In the genomic region with DNA sequence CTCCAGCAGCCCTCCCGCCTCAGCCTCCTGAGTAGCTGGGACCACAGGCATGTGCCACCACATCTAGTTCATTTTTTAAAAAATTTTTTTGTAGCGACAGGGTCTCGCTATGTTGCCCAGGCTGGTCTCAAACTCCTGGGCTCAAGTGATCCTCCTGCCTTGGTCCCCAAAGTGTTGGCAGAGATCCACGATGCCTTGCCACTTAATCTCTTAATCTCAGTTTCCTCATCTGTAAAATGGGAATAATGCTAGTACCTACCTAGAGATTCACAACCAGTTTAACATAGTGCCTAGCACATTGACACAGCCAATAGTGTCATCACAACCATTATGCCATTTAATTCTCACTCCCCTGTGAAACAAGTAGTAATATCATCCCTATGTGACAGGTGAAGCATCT, we compare ENCODE assay signal across 23 cellular contexts. TPM values are rescaled to one million over a fixed set of nuclear protein-coding genes. Genes with fewer than 3 reads are reported as not detected.
A peak's percentile ranks its signal among the peaks of the same experiment; 100 is the strongest.
DNase-seq lines count a peak whose midpoint lies in the region; ATAC-seq, FAIRE-seq and TF ChIP-seq lines count a peak whose summit lies in the region.
"Had no signal": no experiment of that assay in that cellular context is flagged by ENCODE, and none has a peak within 500 bp of the region (broad histone marks: within the 10 kb centered on the region; RNA-seq: fewer than 3 reads in every experiment).

No MANE protein-coding gene starts in this region.

- TF ChIP-seq RAD21 in HCT116 (IDR thresholded peaks at IDR 0.05; ENCODE audit: low read depth) (no peak), K562 (CRISPR knock-in tag; conservative IDR thresholded peaks at IDR 0.05 in 1 of 2, IDR thresholded peaks at IDR 0.05 in 1 of 2) (no peak)

- RAD21 ChIA-PET in HCT116 (lab: Charles Lee; ENCODE audit: low non-redundant PET in 1 of 2, low total read pairs in 2 of 2, uncharacterized antibody in 2 of 2, unreplicated experiment in 2 of 2) = no interaction called here

- H3K36me3 ChIP-seq in HCT116 (ENCODE audit: control insufficient read depth in 1 of 2, insufficient read depth in 2 of 2, low read length in 2 of 2) (no peaks in the 10 kb centered on the region), K562 (ENCODE audit: control insufficient read depth, insufficient read depth, low read length) (no peaks in the 10 kb centered on the region), esophagus (ENCODE audit: control insufficient read depth in 2 of 2, insufficient read depth in 2 of 2, low read length in 1 of 2) (no peaks in the 10 kb centered on the region)
- H3K36me3 ChIP-seq: BE2C; BLaER1 treated with 17β-estradiol and CSF1 and Interleukin-3, amounts not matched to agents 10 nM and 100 nM; HAP-1 had no signal

- peaks cover 8% of the 10 kb centered on the region for H3K27me3 Mint-ChIP-seq in activated T-cell treated with anti-CD3 and anti-CD28 coated beads, Interleukin-2, amount 50 U/mL, for 4 hours (ENCODE audit: low read depth)

- H4K20me1 ChIP-seq in HCT116 (ENCODE audit: insufficient read depth) (no peaks in the 10 kb centered on the region), K562 (replicated peaks; ENCODE audit: control insufficient read depth, insufficient read depth, low read length) (no peaks in the 10 kb centered on the region)
- H4K20me1 ChIP-seq: BLaER1 treated with 17β-estradiol and CSF1 and Interleukin-3, amounts not matched to agents 10 nM and 100 nM had no signal

- no peaks in the 10 kb centered on the region for H3K36me3 Mint-ChIP-seq in activated T-cell treated with anti-CD3 and anti-CD28 coated beads, Interleukin-2, amount 50 U/mL, for 4 hours (ENCODE audit: insufficient read depth)
- H3K36me3 Mint-ChIP-seq: CD4-positive, alpha-beta memory T cell had no signal

- intact Hi-C loops in HCT116 (cut with micrococcal nuclease) = no loop called here
- intact Hi-C loops in K562 (cut with micrococcal nuclease) = no loop called here

- 0 out of 4 replicates have a peak overlapping the region, but pooled peaks of 1 of the 2 experiments have one; percentile 35 for H3K4me3 ChIP-seq in HCT116 (replicated peaks in 1 of 2; ENCODE audit: low read depth in 1 of 2, low read length in 2 of 2)
- no peak overlapping the region for H3K4me3 ChIP-seq in K562
- no peak overlapping the region for H3K4me3 ChIP-seq in esophagus (ENCODE audit: low read depth in 1 of 2, low read length in 2 of 2)
- H3K4me3 ChIP-seq: A549; BLaER1 treated with 17β-estradiol and CSF1 and Interleukin-3, amounts not matched to agents 10 nM and 100 nM; GM23338; HAP-1 had no signal

- no peak for DNase-seq in HCT116 (ENCODE audit: low read depth, low spot score)
- no peak for DNase-seq in K562 (ENCODE audit: extremely low read depth in 1 of 4, low spot score in 3 of 4)
- no peak for DNase-seq in putamen (ENCODE audit: low spot score)
- no peak for DNase-seq in activated T-cell treated with anti-CD3 and anti-CD28 coated beads, Interleukin-2, amount 50 U/mL, for 4 hours
- DNase-seq in C1 segment of cervical spinal cord (lab: John Stamatoyannopoulos, UW) = no peak
- DNase-seq: 8988T; ACHN; AML-193; BE2C; CD4-positive, alpha-beta memory T cell; COR-L47; DMS79 treated with DMSO at 0.1 percent for 48 hours; GF-D8 had no signal

- FAIRE-seq in K562 (lab: Jason Lieb, UNC) = no peak
- FAIRE-seq: A549, GM12892, GM19239, H54 had no signal

- H3K79me2 ChIP-seq in HCT116 (ENCODE audit: insufficient read depth, low read length) (no peaks in the 10 kb centered on the region), K562 (ENCODE audit: control insufficient read depth, insufficient read depth, low read length) (no peaks in the 10 kb centered on the region)

- no peak for ATAC-seq in HCT116
- no peak for ATAC-seq in K562
- ATAC-seq in activated T-cell treated with anti-CD3 and anti-CD28 coated beads, Interleukin-2, amount 50 U/mL, for 4 hours = no peak
- ATAC-seq: A549, GM23338 had no signal

- H3K9me1 ChIP-seq in K562 (ENCODE audit: control insufficient read depth, insufficient read depth, low read length) = no peaks in the 10 kb centered on the region

- 30% methylated on average over 4 of the region's 4 CpGs for WGBS in K562 (ENCODE audit: insufficient coverage, low coverage, missing lambda C conversion rate)
- WGBS in esophagus, 2 donors = 92% methylated on average over 4 of the region's 4 CpGs

- POLR2A ChIA-PET in HCT116 (lab: Charles Lee) (no interaction called here), K562 (lab: Yijun Ruan, JAX) (no interaction called here)

- H3K9me3 Mint-ChIP-seq in activated T-cell treated with anti-CD3 and anti-CD28 coated beads, Interleukin-2, amount 50 U/mL, for 4 hours = no peaks in the 10 kb centered on the region
- H3K9me3 Mint-ChIP-seq: GM23338 had no signal

- H3K4me1 ChIP-seq in HCT116 (ENCODE audit: control insufficient read depth in 1 of 2, insufficient read depth in 2 of 2, low read length in 2 of 2) = peaks cover 38 to 69% of the 10 kb centered on the region in 2 experiments
- no peaks in the 10 kb centered on the region; a peak in 2 of 5 replicates for H3K4me1 ChIP-seq in K562 (replicated peaks in 1 of 2; ENCODE audit: control insufficient read depth in 2 of 2, insufficient read depth in 2 of 2, low read length in 2 of 2)
- H3K4me1 ChIP-seq in esophagus (ENCODE audit: control insufficient read depth in 2 of 2, insufficient read depth in 2 of 2, low read length in 1 of 2) = peaks cover 0 to 5% of the 10 kb centered on the region in 2 donors
- H3K4me1 ChIP-seq: BE2C, HAP-1 had no signal

- BruUV-seq in HCT116 (replicated peaks; lab: Mats Ljungman, UMichigan) (no TSS peak), K562 (replicated peaks; lab: Mats Ljungman, UMichigan) (no TSS peak)

- H3K9me3 ChIP-seq in HCT116 (ENCODE audit: control insufficient read depth in 1 of 2, insufficient read depth in 1 of 2, low read depth in 1 of 2, low read length in 2 of 2) = no peaks in the 10 kb centered on the region
- H3K9me3 ChIP-seq in K562 (replicated peaks; ENCODE audit: control insufficient read depth, insufficient read depth, low read depth, low read length) = no peaks in the 10 kb centered on the region
- no peaks in the 10 kb centered on the region for H3K9me3 ChIP-seq in esophagus (ENCODE audit: control insufficient read depth in 2 of 2, insufficient read depth in 1 of 2, low read depth in 1 of 2, low read length in 1 of 2)
- H3K9me3 ChIP-seq: A549; BE2C; BLaER1 treated with 17β-estradiol and CSF1 and Interleukin-3, amounts not matched to agents 10 nM and 100 nM; HAP-1 had no signal

- H3K4me3 Mint-ChIP-seq in activated T-cell treated with anti-CD3 and anti-CD28 coated beads, Interleukin-2, amount 50 U/mL, for 4 hours = no peak overlapping the region
- H3K4me3 Mint-ChIP-seq: CD4-positive, alpha-beta memory T cell; GM23338 had no signal

- peak overlapping the region; percentile 26 for H3K9ac ChIP-seq in HCT116 (ENCODE audit: low read length)
- H3K9ac ChIP-seq in K562 (ENCODE audit: insufficient read depth in 1 of 2, low read depth in 2 of 2, low read length in 2 of 2) = no peak overlapping the region
- H3K9ac ChIP-seq: BLaER1 treated with 17β-estradiol and CSF1 and Interleukin-3, amounts not matched to agents 10 nM and 100 nM had no signal

- CTCF ChIA-PET in HCT116 (lab: Charles Lee) = no interaction called here
- CTCF ChIA-PET in K562 (lab: Yijun Ruan, JAX; ENCODE audit: low intra/inter-chr PET ratio) = no interaction called here

- TF ChIP-seq CTCF in HCT116 (IDR thresholded peaks at IDR 0.05 in 2 of 3, conservative IDR thresholded peaks at IDR 0.05 in 1 of 3; ENCODE audit: borderline replicate concordance in 1 of 3, insufficient read depth in 1 of 3, low read depth in 2 of 3, low read length in 2 of 3) (no peak), K562 (IDR thresholded peaks at IDR 0.05 in 2 of 3, conservative IDR thresholded peaks at IDR 0.05 in 1 of 3; ENCODE audit: insufficient read depth in 2 of 3, low read depth in 1 of 3, low read length in 3 of 3) (no peak)

- TF ChIP-seq EP300 in K562 (IDR thresholded peaks at IDR 0.05; ENCODE audit: low read length) = no peak

- no peaks in the 10 kb centered on the region for H3K4me1 Mint-ChIP-seq in activated T-cell treated with anti-CD3 and anti-CD28 coated beads, Interleukin-2, amount 50 U/mL, for 4 hours (ENCODE audit: low read depth)
- H3K4me1 Mint-ChIP-seq: CD4-positive, alpha-beta memory T cell; GM23338 had no signal

- peak overlapping the region; percentile 1; the same call in 1 of the 2 replicates for H3K27ac ChIP-seq in HCT116 (ENCODE audit: low read depth, low read length)
- H3K27ac ChIP-seq in K562 (ENCODE audit: extremely low read depth, low read depth, low read length) = no peak overlapping the region
- peak overlapping the region; percentile 5 to 55 for H3K27ac ChIP-seq in esophagus (ENCODE audit: low read depth in 2 of 2, low read length in 1 of 2)
- H3K27ac ChIP-seq: A549; BLaER1 treated with 17β-estradiol and CSF1 and Interleukin-3, amounts not matched to agents 10 nM and 100 nM had no signal

- in situ Hi-C loops in K562 (cut with MboI) = no loop called here

- no peaks in the 10 kb centered on the region for H3K9me2 ChIP-seq in HCT116 (ENCODE audit: insufficient read depth)

- peak overlapping the region; percentile 59 for H2AFZ ChIP-seq in HCT116 (ENCODE audit: low read depth, low read length, poor library complexity, severe bottlenecking)
- no peak overlapping the region for H2AFZ ChIP-seq in K562 (ENCODE audit: low read depth, low read length)
- H2AFZ ChIP-seq: GM23338 had no signal

- TF ChIP-seq POLR2A in HCT116 (IDR thresholded peaks at IDR 0.05; ENCODE audit: borderline replicate concordance, extremely low read depth, insufficient read depth, insufficient read length) (no peak), K562 (conservative IDR thresholded peaks at IDR 0.05) (no peak)

- H3K27me3 ChIP-seq in HCT116 (ENCODE audit: insufficient read depth, low read length) (no peaks in the 10 kb centered on the region), K562 (ENCODE audit: control insufficient read depth in 2 of 2, insufficient read depth in 2 of 2, low read length in 2 of 2) (peaks cover 18 to 30% of the 10 kb centered on the region in 2 experiments), esophagus (ENCODE audit: control insufficient read depth in 1 of 2, insufficient read depth in 2 of 2, low read length in 2 of 2) (no peaks in the 10 kb centered on the region)
- H3K27me3 ChIP-seq: BE2C; BLaER1 treated with 17β-estradiol and CSF1 and Interleukin-3, amounts not matched to agents 10 nM and 100 nM had no signal

- H3K4me2 ChIP-seq in HCT116 (ENCODE audit: low read length) (peak overlapping the region; percentile 71), K562 (ENCODE audit: insufficient read depth, low read length) (no peak overlapping the region)
- H3K4me2 ChIP-seq: A549, GM23338 had no signal

RNA-seq across cellular contexts. Expression of a gene that starts 4.8 kb away (rescaled TPM):
- total RNA-seq in HCT116 (2021; ENCODE audit: unreplicated experiment) (38.7 TPM), K562 (2014; rRNA removed) (not detected in 2 replicates), K562 (2014; rRNA removed; fragmentation: Illumina TruSeq; extraction: Trizol) (not detected in 2 replicates), K562 (2015; rRNA removed; fragmentation: Illumina TruSeq; extraction: Trizol) (not detected in 2 replicates), K562 (2021) (not detected in 2 replicates)
- 12.6 and 21.5 TPM in 2 replicates for polyA plus RNA-seq in HCT116 (2012)
- total RNA-seq in K562 (2011; cell fraction: chromatin; rRNA removed; ENCODE audit: low replicate concordance) = 0.79 TPM in 1 of 2 replicates, not detected in the other
- total RNA-seq in K562 (2011; cell fraction: nucleolus; rRNA removed) = 0.13 TPM in 1 of 2 replicates, not detected in the other
- total RNA-seq in K562 (2011; cell fraction: nucleoplasm; rRNA removed) = not detected in 2 replicates
- polyA plus RNA-seq in K562 (2011; rRNA removed) (0.05 TPM in 1 of 2 replicates, not detected in the other), K562 (2014; fragmentation: Illumina TruSeq; extraction: Trizol) (not detected in 2 replicates), K562 (2014; fragmentation: Nextera tagmentation; extraction: Ambion mirVana) (not detected), K562 (2014; rRNA removed) (not detected in 2 replicates), esophagus (10 to 100 TPM in 1 of 2 donors, 1 to 10 TPM in 1; 8.4 to 41.2 TPM)
- polyA plus RNA-seq in K562 (2011; cell fraction: cytosol; rRNA removed) = 0.04 and 0.06 TPM in 2 replicates
- 0.04 and 0.50 TPM in 2 replicates for polyA plus RNA-seq in K562 (2011; cell fraction: nucleus; rRNA removed)
- 0.04 and 0.08 TPM in 2 replicates for polyA plus RNA-seq in K562 (2012)
- polyA minus RNA-seq in K562 (2011; rRNA and poly(A)+ RNA removed) = not detected in 2 replicates
- not detected in 2 replicates for polyA minus RNA-seq in K562 (2011; cell fraction: cytosol; rRNA and poly(A)+ RNA removed)
- not detected in 2 replicates for polyA minus RNA-seq in K562 (2011; cell fraction: nucleus; rRNA and poly(A)+ RNA removed)
- total RNA-seq in activated T-cell treated with anti-CD3 and anti-CD28 coated beads, Interleukin-2, amount 50 U/mL, for 4 hours = under 1 TPM in 2 of 3 donors, not detected in 1; 0.18 to 0.29 TPM
- total RNA-seq: Calu3; CD4-positive, alpha-beta memory T cell; G401; GM23338 had no signal
- polyA plus RNA-seq: CD4-positive, alpha-beta memory T cell; GM23338 had no signal

RNA-seq across cellular contexts. Expression of a gene that starts 21.5 kb away (rescaled TPM):
- 1.5 TPM for total RNA-seq in HCT116 (2021; ENCODE audit: unreplicated experiment)
- 0.05 TPM in 1 of 2 replicates, not detected in the other for polyA plus RNA-seq in HCT116 (2012)
- 0.28 and 0.65 TPM in 2 replicates for total RNA-seq in K562 (2011; cell fraction: chromatin; rRNA removed; ENCODE audit: low replicate concordance)
- total RNA-seq in K562 (2011; cell fraction: nucleolus; rRNA removed) = not detected in 2 replicates
- 0.46 TPM in 1 of 2 replicates, not detected in the other for total RNA-seq in K562 (2011; cell fraction: nucleoplasm; rRNA removed)
- total RNA-seq in K562 (2014; rRNA removed) = 0.24 TPM in 1 of 2 replicates, not detected in the other
- total RNA-seq in K562 (2014; rRNA removed; fragmentation: Illumina TruSeq; extraction: Trizol) = not detected in 2 replicates
- total RNA-seq in K562 (2015; rRNA removed; fragmentation: Illumina TruSeq; extraction: Trizol) = not detected in 2 replicates
- total RNA-seq in K562 (2021) = 0.84 and 1.2 TPM in 2 replicates
- polyA plus RNA-seq in K562 (2011; rRNA removed) = 0.11 TPM in 1 of 2 replicates, not detected in the other
- not detected in 2 replicates for polyA plus RNA-seq in K562 (2011; cell fraction: cytosol; rRNA removed)
- polyA plus RNA-seq in K562 (2011; cell fraction: nucleus; rRNA removed) = 0.15 and 0.37 TPM in 2 replicates
- polyA plus RNA-seq in K562 (2012) = 0.18 TPM in 1 of 2 replicates, not detected in the other
- 0.09 TPM in 1 of 2 replicates, not detected in the other for polyA plus RNA-seq in K562 (2014; fragmentation: Illumina TruSeq; extraction: Trizol)
- polyA plus RNA-seq in K562 (2014; fragmentation: Nextera tagmentation; extraction: Ambion mirVana) = under 1 TPM in 1 of 2 experiments, not detected in 1; 0.04 TPM
- 0.05 and 0.20 TPM in 2 replicates for polyA plus RNA-seq in K562 (2014; rRNA removed)
- not detected in 2 replicates for polyA minus RNA-seq in K562 (2011; rRNA and poly(A)+ RNA removed)
- not detected in 2 replicates for polyA minus RNA-seq in K562 (2011; cell fraction: cytosol; rRNA and poly(A)+ RNA removed)
- polyA minus RNA-seq in K562 (2011; cell fraction: nucleus; rRNA and poly(A)+ RNA removed) = not detected in 2 replicates
- under 1 TPM; 0.14 to 0.37 TPM for polyA plus RNA-seq in esophagus
- 1 to 10 TPM in 1 of 3 donors, under 1 TPM in 2; 0.55 to 1.5 (median 0.87) TPM for total RNA-seq in activated T-cell treated with anti-CD3 and anti-CD28 coated beads, Interleukin-2, amount 50 U/mL, for 4 hours
- total RNA-seq: Calu3; CD4-positive, alpha-beta memory T cell; G401; GM23338 had no signal
- polyA plus RNA-seq: A549; CD4-positive, alpha-beta memory T cell; GM23338 had no signal

RNA-seq across cellular contexts. Expression of a gene that starts 56.4 kb away (rescaled TPM):
- total RNA-seq in HCT116 (2021; ENCODE audit: unreplicated experiment) (not detected), K562 (2014; rRNA removed) (0.16 and 0.23 TPM in 2 replicates), K562 (2014; rRNA removed; fragmentation: Illumina TruSeq; extraction: Trizol) (0.29 and 0.91 TPM in 2 replicates), K562 (2015; rRNA removed; fragmentation: Illumina TruSeq; extraction: Trizol) (0.26 and 0.94 TPM in 2 replicates), K562 (2021) (0.18 and 0.22 TPM in 2 replicates)
- 0.08 TPM in 1 of 2 replicates, not detected in the other for polyA plus RNA-seq in HCT116 (2012)
- total RNA-seq in K562 (2011; cell fraction: chromatin; rRNA removed; ENCODE audit: low replicate concordance) = 1.00 TPM in 1 of 2 replicates, not detected in the other
- total RNA-seq in K562 (2011; cell fraction: nucleolus; rRNA removed) = 0.33 and 3.7 TPM in 2 replicates
- 0.31 and 0.66 TPM in 2 replicates for total RNA-seq in K562 (2011; cell fraction: nucleoplasm; rRNA removed)
- polyA plus RNA-seq in K562 (2011; rRNA removed) (0.14 and 0.50 TPM in 2 replicates), K562 (2014; fragmentation: Illumina TruSeq; extraction: Trizol) (0.24 and 1.00 TPM in 2 replicates), K562 (2014; fragmentation: Nextera tagmentation; extraction: Ambion mirVana) (1 to 10 TPM; 1.0 to 2.4 TPM), K562 (2014; rRNA removed) (0.11 and 0.13 TPM in 2 replicates), esophagus (under 1 TPM; 0.01 to 0.04 TPM)
- 0.07 and 0.19 TPM in 2 replicates for polyA plus RNA-seq in K562 (2011; cell fraction: cytosol; rRNA removed)
- polyA plus RNA-seq in K562 (2011; cell fraction: nucleus; rRNA removed) = 0.29 and 2.2 TPM in 2 replicates
- polyA plus RNA-seq in K562 (2012) = 0.91 and 6.4 TPM in 2 replicates
- polyA minus RNA-seq in K562 (2011; rRNA and poly(A)+ RNA removed) = not detected in 2 replicates
- not detected in 2 replicates for polyA minus RNA-seq in K562 (2011; cell fraction: cytosol; rRNA and poly(A)+ RNA removed)
- not detected in 2 replicates for polyA minus RNA-seq in K562 (2011; cell fraction: nucleus; rRNA and poly(A)+ RNA removed)
- total RNA-seq in activated T-cell treated with anti-CD3 and anti-CD28 coated beads, Interleukin-2, amount 50 U/mL, for 4 hours = 1 to 10 TPM in 1 of 3 donors, not detected in 2; 1.0 TPM
- total RNA-seq: Calu3; CD4-positive, alpha-beta memory T cell; G401; GM23338 had no signal
- polyA plus RNA-seq: A549, GM23338 had no signal

Comparison
In these comparisons a context has a peak if more than half of its experiments do, and no peak if none do; other contexts are left out.
1. RNA of a gene that starts 4.8 kb away (total RNA-seq): 38.7 TPM in HCT116 (single experiment); 0.18 to 0.29 TPM in activated T-cell treated with anti-CD3 and anti-CD28 coated beads, Interleukin-2, amount 50 U/mL, for 4 hours and 0.13 to 0.79 TPM in K562; every median in the first group is over 10 times any median in the second.